Comparison of ENCODE assay signal across 1 cellular context in the genomic region with DNA sequence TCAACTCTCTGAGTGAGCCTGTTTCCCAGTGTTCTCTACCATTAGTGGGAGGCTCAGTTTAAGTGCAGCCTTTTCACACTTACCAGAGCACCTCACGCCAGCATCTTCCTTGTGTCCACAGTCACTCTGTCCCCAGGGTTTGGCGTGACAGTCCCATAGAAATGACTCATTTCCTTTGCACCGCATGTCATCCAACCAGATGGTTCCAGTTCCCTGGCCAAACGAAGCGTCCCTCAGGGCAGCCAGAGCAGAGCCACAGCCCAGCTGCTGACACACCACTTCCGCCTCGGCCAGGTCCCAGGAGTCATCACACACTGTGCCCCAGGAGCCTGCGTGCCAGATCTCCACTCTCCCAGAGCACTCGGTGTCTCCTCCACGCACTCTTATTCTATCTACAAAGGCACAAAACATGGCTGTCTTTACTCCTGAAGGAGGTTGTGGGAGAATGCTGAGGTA.
TF ChIP-seq lines count a peak whose summit lies in the region.

No MANE protein-coding gene starts in this region.

TF ChIP-seq in K562, 482 proteins besides CTCF, POLR2A, EP300 and RAD21 (continued from another document and continues in another):
- TF ChIP-seq, protein P1, sequence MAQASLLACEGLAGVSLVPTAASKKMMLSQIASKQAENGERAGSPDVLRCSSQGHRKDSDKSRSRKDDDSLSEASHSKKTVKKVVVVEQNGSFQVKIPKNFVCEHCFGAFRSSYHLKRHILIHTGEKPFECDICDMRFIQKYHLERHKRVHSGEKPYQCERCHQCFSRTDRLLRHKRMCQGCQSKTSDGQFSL (CRISPR knock-in tag; IDR thresholded peaks at IDR 0.05): no peak
- TF ChIP-seq, protein P1 (tag; IDR thresholded peaks at IDR 0.05): no peak
- TF ChIP-seq, protein P2, sequence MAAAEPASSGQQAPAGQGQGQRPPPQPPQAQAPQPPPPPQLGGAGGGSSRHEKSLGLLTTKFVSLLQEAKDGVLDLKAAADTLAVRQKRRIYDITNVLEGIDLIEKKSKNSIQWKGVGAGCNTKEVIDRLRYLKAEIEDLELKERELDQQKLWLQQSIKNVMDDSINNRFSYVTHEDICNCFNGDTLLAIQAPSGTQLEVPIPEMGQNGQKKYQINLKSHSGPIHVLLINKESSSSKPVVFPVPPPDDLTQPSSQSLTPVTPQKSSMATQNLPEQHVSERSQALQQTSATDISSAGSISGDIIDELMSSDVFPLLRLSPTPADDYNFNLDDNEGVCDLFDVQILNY (CRISPR knock-in tag; IDR thresholded peaks at IDR 0.05): no peak
- TF ChIP-seq ZNF121 (CRISPR knock-in tag; conservative IDR thresholded peaks at IDR 0.05) (no peak), KLF10 (CRISPR knock-in tag; IDR thresholded peaks at IDR 0.05) (no peak), XRCC3 (IDR thresholded peaks at IDR 0.05) (no peak), NELFE (IDR thresholded peaks at IDR 0.05; ENCODE audit: insufficient read depth, insufficient read length) (no peak), JUN (IDR thresholded peaks at IDR 0.05; ENCODE audit: borderline replicate concordance, low read depth, low read length) (0 out of 2 replicates have a peak, but pooled peaks have one; percentile 25), JUN (CRISPR knock-in tag; IDR thresholded peaks at IDR 0.05; ENCODE audit: borderline replicate concordance) (no peak), MYC (IDR thresholded peaks at IDR 0.05; ENCODE audit: low read depth, low read length) (peak; percentile 51; the same call in 1 of the 2 replicates), MYC (CRISPR knock-in tag; IDR thresholded peaks at IDR 0.05; ENCODE audit: borderline replicate concordance, low read depth) (no peak)
- TF ChIP-seq, protein P3, sequence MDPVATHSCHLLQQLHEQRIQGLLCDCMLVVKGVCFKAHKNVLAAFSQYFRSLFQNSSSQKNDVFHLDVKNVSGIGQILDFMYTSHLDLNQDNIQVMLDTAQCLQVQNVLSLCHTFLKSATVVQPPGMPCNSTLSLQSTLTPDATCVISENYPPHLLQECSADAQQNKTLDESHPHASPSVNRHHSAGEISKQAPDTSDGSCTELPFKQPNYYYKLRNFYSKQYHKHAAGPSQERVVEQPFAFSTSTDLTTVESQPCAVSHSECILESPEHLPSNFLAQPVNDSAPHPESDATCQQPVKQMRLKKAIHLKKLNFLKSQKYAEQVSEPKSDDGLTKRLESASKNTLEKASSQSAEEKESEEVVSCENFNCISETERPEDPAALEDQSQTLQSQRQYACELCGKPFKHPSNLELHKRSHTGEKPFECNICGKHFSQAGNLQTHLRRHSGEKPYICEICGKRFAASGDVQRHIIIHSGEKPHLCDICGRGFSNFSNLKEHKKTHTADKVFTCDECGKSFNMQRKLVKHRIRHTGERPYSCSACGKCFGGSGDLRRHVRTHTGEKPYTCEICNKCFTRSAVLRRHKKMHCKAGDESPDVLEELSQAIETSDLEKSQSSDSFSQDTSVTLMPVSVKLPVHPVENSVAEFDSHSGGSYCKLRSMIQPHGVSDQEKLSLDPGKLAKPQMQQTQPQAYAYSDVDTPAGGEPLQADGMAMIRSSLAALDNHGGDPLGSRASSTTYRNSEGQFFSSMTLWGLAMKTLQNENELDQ (CRISPR knock-in tag; IDR thresholded peaks at IDR 0.05; ENCODE audit: borderline replicate concordance): no peak
- TF ChIP-seq, protein P4, sequence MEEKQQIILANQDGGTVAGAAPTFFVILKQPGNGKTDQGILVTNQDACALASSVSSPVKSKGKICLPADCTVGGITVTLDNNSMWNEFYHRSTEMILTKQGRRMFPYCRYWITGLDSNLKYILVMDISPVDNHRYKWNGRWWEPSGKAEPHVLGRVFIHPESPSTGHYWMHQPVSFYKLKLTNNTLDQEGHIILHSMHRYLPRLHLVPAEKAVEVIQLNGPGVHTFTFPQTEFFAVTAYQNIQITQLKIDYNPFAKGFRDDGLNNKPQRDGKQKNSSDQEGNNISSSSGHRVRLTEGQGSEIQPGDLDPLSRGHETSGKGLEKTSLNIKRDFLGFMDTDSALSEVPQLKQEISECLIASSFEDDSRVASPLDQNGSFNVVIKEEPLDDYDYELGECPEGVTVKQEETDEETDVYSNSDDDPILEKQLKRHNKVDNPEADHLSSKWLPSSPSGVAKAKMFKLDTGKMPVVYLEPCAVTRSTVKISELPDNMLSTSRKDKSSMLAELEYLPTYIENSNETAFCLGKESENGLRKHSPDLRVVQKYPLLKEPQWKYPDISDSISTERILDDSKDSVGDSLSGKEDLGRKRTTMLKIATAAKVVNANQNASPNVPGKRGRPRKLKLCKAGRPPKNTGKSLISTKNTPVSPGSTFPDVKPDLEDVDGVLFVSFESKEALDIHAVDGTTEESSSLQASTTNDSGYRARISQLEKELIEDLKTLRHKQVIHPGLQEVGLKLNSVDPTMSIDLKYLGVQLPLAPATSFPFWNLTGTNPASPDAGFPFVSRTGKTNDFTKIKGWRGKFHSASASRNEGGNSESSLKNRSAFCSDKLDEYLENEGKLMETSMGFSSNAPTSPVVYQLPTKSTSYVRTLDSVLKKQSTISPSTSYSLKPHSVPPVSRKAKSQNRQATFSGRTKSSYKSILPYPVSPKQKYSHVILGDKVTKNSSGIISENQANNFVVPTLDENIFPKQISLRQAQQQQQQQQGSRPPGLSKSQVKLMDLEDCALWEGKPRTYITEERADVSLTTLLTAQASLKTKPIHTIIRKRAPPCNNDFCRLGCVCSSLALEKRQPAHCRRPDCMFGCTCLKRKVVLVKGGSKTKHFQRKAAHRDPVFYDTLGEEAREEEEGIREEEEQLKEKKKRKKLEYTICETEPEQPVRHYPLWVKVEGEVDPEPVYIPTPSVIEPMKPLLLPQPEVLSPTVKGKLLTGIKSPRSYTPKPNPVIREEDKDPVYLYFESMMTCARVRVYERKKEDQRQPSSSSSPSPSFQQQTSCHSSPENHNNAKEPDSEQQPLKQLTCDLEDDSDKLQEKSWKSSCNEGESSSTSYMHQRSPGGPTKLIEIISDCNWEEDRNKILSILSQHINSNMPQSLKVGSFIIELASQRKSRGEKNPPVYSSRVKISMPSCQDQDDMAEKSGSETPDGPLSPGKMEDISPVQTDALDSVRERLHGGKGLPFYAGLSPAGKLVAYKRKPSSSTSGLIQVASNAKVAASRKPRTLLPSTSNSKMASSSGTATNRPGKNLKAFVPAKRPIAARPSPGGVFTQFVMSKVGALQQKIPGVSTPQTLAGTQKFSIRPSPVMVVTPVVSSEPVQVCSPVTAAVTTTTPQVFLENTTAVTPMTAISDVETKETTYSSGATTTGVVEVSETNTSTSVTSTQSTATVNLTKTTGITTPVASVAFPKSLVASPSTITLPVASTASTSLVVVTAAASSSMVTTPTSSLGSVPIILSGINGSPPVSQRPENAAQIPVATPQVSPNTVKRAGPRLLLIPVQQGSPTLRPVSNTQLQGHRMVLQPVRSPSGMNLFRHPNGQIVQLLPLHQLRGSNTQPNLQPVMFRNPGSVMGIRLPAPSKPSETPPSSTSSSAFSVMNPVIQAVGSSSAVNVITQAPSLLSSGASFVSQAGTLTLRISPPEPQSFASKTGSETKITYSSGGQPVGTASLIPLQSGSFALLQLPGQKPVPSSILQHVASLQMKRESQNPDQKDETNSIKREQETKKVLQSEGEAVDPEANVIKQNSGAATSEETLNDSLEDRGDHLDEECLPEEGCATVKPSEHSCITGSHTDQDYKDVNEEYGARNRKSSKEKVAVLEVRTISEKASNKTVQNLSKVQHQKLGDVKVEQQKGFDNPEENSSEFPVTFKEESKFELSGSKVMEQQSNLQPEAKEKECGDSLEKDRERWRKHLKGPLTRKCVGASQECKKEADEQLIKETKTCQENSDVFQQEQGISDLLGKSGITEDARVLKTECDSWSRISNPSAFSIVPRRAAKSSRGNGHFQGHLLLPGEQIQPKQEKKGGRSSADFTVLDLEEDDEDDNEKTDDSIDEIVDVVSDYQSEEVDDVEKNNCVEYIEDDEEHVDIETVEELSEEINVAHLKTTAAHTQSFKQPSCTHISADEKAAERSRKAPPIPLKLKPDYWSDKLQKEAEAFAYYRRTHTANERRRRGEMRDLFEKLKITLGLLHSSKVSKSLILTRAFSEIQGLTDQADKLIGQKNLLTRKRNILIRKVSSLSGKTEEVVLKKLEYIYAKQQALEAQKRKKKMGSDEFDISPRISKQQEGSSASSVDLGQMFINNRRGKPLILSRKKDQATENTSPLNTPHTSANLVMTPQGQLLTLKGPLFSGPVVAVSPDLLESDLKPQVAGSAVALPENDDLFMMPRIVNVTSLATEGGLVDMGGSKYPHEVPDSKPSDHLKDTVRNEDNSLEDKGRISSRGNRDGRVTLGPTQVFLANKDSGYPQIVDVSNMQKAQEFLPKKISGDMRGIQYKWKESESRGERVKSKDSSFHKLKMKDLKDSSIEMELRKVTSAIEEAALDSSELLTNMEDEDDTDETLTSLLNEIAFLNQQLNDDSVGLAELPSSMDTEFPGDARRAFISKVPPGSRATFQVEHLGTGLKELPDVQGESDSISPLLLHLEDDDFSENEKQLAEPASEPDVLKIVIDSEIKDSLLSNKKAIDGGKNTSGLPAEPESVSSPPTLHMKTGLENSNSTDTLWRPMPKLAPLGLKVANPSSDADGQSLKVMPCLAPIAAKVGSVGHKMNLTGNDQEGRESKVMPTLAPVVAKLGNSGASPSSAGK (IDR thresholded peaks at IDR 0.05): peak; percentile 56
- TF ChIP-seq, protein P5, sequence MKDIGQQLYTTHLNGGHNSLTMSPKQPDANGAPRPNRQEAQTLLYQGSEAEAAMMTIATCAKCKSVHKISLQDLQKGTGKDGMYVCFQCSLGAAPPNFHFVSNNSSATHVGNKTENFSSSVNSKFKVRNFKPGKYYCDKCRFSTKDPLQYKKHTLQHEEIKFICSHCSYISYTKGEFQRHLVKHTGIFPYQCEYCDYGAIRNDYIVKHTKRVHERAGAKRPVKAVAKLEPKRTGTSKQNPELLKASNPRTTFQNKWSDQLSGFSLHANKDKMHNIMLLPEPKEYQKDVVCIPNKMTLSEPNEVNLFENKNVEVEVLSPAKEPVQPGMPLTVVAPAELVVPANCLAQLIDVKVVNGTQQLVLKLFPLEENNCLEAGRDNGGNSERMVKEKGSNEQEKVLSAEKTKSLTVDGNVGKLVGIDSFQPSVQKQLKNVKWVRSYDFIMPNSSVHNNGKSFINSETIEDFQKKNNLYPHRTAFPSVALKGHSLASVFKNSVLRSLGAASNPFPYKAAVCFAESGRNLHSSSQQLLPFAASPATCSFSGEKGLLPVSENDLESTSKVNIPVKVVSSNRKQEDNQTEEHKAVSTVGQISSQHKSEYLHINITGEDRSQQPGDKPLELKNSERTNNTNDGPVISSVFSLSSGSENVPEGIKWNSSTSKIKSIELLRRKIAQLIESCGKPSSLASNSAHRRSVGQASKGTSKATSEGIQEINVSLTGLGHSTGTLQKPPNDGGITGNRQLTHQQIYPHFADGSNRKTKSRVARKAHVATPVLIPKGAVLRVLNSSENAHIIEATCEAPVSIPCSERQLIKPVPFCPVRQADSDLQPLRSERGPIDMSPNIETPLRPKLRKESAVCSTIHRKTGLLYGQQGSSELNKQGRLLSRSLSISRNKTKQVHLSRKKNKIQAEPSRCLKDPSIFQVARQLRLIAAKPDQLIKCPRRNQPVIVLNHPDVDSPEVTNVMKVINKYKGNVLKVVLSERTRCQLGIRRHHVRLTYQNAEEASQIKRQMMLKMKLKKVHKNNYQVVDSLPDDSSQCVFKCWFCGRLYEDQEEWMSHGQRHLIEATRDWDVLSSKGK (CRISPR knock-in tag; IDR thresholded peaks at IDR 0.05): no peak
- TF ChIP-seq, protein P6, sequence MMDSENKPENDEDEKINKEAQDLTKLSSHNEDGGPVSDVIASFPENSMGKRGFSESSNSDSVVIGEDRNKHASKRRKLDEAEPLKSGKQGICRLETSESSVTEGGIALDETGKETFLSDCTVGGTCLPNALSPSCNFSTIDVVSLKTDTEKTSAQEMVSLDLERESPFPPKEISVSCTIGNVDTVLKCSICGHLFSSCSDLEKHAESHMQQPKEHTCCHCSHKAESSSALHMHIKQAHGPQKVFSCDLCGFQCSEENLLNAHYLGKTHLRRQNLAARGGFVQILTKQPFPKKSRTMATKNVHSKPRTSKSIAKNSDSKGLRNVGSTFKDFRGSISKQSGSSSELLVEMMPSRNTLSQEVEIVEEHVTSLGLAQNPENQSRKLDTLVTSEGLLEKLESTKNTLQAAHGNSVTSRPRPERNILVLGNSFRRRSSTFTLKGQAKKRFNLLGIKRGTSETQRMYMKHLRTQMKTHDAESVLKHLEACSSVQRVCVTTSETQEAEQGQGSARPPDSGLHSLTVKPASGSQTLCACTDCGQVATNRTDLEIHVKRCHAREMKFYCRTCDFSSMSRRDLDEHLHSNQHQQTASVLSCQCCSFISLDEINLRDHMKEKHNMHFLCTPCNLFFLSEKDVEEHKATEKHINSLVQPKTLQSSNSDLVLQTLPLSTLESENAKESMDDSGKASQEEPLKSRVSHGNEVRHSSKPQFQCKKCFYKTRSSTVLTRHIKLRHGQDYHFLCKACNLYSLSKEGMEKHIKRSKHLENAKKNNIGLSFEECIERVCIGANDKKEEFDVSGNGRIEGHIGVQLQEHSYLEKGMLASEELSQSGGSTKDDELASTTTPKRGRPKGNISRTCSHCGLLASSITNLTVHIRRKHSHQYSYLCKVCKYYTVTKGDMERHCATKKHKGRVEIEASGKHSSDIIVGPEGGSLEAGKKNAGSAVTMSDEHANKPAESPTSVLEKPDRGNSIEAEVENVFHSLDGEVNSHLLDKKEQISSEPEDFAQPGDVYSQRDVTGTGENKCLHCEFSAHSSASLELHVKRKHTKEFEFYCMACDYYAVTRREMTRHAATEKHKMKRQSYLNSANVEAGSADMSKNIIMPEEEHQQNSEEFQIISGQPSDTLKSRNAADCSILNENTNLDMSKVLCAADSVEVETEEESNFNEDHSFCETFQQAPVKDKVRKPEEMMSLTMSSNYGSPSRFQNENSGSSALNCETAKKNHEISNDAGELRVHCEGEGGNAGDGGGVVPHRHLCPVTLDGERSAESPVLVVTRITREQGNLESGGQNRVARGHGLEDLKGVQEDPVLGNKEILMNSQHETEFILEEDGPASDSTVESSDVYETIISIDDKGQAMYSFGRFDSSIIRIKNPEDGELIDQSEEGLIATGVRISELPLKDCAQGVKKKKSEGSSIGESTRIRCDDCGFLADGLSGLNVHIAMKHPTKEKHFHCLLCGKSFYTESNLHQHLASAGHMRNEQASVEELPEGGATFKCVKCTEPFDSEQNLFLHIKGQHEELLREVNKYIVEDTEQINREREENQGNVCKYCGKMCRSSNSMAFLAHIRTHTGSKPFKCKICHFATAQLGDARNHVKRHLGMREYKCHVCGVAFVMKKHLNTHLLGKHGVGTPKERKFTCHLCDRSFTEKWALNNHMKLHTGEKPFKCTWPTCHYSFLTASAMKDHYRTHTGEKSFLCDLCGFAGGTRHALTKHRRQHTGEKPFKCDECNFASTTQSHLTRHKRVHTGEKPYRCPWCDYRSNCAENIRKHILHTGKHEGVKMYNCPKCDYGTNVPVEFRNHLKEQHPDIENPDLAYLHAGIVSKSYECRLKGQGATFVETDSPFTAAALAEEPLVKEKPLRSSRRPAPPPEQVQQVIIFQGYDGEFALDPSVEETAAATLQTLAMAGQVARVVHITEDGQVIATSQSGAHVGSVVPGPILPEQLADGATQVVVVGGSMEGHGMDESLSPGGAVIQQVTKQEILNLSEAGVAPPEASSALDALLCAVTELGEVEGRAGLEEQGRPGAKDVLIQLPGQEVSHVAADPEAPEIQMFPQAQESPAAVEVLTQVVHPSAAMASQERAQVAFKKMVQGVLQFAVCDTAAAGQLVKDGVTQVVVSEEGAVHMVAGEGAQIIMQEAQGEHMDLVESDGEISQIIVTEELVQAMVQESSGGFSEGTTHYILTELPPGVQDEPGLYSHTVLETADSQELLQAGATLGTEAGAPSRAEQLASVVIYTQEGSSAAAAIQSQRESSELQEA (IDR thresholded peaks at IDR 0.05; ENCODE audit: low read depth): no peak
